ENCODE assay signal across 9 cellular contexts in the genomic region with DNA sequence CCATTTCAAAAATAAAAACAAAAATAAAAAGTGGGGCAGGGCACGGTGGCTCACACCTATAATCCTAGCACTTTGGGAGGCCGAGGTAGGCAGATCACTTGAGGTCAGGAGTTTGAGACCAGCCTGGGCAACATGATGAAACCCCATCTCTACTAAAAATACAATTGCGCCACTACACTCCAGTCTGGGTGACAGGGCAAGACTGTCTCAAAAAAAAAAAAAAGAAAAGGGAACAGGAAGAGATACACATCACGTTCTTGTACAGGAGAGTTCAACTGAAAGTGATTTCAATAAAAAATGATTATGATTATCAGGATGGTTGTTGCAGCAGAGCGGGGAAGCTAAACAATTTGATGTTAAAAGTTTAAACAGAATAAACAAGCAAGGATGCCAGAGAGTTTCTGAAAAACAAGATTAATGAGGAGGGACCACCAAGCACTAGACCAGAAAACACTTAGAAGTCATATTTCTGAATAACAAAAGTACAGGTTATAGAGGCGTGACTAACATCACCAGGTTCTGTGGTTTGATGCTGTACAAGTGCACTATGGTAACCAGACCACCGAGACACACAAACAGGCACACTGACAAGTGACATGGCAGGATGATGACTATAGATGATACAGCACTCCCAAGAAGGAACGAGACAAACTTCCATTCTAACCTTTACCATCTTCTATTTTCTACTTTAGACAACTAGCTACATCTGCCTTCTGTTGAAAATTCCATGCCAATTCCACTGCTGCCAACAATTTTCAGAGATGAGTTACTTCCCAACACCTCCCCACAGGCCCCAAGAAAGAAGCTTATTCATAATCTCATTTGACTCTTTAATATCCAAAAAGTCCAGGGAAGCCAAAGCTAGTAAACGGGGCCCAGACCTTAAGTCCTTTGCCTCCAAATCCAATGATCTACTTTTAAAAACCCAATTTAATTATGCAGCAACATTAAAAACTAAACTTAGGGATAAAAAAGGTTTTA. TPM values are rescaled to one million over a fixed set of nuclear protein-coding genes. Genes with fewer than 3 reads are reported as not detected.
DNase-seq lines count a peak whose midpoint lies in the region; ATAC-seq, FAIRE-seq and TF ChIP-seq lines count a peak whose summit lies in the region.
"Had no signal": no experiment of that assay in that cellular context is flagged by ENCODE, and none has a peak within 500 bp of the region (broad histone marks: within the 10 kb centered on the region; RNA-seq: fewer than 3 reads in every experiment).

No MANE protein-coding gene starts in this region.

- DNase-seq in stimulated activated CD4-positive, alpha-beta T cell treated with anti-CD3 and anti-CD28 coated beads, Interleukin-1b, Interleukin-23, amount 100 ng/mL, for 48 hours, result peak; percentile 50
- no peak for DNase-seq in stimulated activated CD4-positive, alpha-beta T cell treated with anti-CD3 and anti-CD28 coated beads, Interleukin-12 subunit alpha, Interleukin-12 subunit beta, amount 100 ng/mL, for 4 hours
- no peak for DNase-seq in T-helper 17 cell
- peak; percentile 66 for DNase-seq in fibroblast of peridontal ligament (ENCODE audit: extremely low read depth)
- DNase-seq in upper lobe of left lung, result no peak
- DNase-seq in HTR-8/SVneo (ENCODE audit: insufficient read length, low spot score), result no peak
- DNase-seq in endothelial cell (ENCODE audit: low spot score), result no peak

- H3K4me3 Mint-ChIP-seq in T-helper 17 cell (peak overlapping the region; percentile 28), endothelial cell (ENCODE audit: unreplicated experiment) (no peak overlapping the region)

- FAIRE-seq in HTR-8/SVneo (lab: Jason Lieb, UNC), result no peak
- FAIRE-seq: D721Med had no signal

- H3K27ac Mint-ChIP-seq in T-helper 17 cell, result peak overlapping the region; percentile 95
- H3K27ac Mint-ChIP-seq in endothelial cell (ENCODE audit: unreplicated experiment), result no peak overlapping the region

- peaks cover 49 to 99% (median 83%) of the 10 kb centered on the region in 4 donors for H3K36me3 ChIP-seq in upper lobe of left lung

- H3K27ac ChIP-seq in upper lobe of left lung, result peak overlapping the region in 3 of 4 donors; percentile 1 to 58 (median 3)

- peak; percentile 93 for ATAC-seq in T-helper 17 cell
- peak in 1 of 2 donors; percentile 55 for ATAC-seq in upper lobe of left lung (ENCODE audit: low FRiP score in 2 of 2)
- no peak for ATAC-seq in HG02938 (IDR thresholded peaks at IDR 0.05; ENCODE audit: unreplicated experiment)

- peaks cover 4% of the 10 kb centered on the region for H3K36me3 Mint-ChIP-seq in T-helper 17 cell (ENCODE audit: low read depth)
- peaks cover 26% of the 10 kb centered on the region for H3K36me3 Mint-ChIP-seq in endothelial cell (ENCODE audit: low read depth, unreplicated experiment)

- no peak overlapping the region for H3K4me3 ChIP-seq in upper lobe of left lung

- TF ChIP-seq EP300 in upper lobe of left lung (IDR thresholded peaks at IDR 0.05), result no peak

- no peaks in the 10 kb centered on the region for H3K9me3 ChIP-seq in T-helper 17 cell (ENCODE audit: control insufficient read depth, low read length, poor library complexity, severe bottlenecking)
- H3K9me3 ChIP-seq in upper lobe of left lung, result no peaks in the 10 kb centered on the region

- no peaks in the 10 kb centered on the region for H3K27me3 ChIP-seq in upper lobe of left lung

- H3K4me1 ChIP-seq in upper lobe of left lung, result peaks cover 0 to 6% (median 5%) of the 10 kb centered on the region in 4 donors

- TF ChIP-seq CTCF in upper lobe of left lung (IDR thresholded peaks at IDR 0.05) (no peak), endothelial cell (IDR thresholded peaks at IDR 0.05; ENCODE audit: unreplicated experiment) (no peak)

- WGBS in upper lobe of left lung, 2 donors, result 65 to 68% methylated on average over 9 of the region's 9 CpGs

- TF ChIP-seq POLR2A in upper lobe of left lung (IDR thresholded peaks at IDR 0.05), result no peak

- no peaks in the 10 kb centered on the region for H3K9me3 Mint-ChIP-seq in endothelial cell (ENCODE audit: unreplicated experiment)

- H3K27me3 Mint-ChIP-seq in T-helper 17 cell, result no peaks in the 10 kb centered on the region
- H3K27me3 Mint-ChIP-seq in endothelial cell (ENCODE audit: unreplicated experiment), result no peaks in the 10 kb centered on the region

- H3K4me1 Mint-ChIP-seq in T-helper 17 cell, result peaks cover 24% of the 10 kb centered on the region
- no peaks in the 10 kb centered on the region for H3K4me1 Mint-ChIP-seq in endothelial cell (ENCODE audit: unreplicated experiment)

RNA-seq across cellular contexts. Expression of a gene that starts 11.8 kb away (rescaled TPM):
- 10 to 100 TPM; 73.8 to 74.9 TPM for total RNA-seq in T-helper 17 cell
- total RNA-seq in upper lobe of left lung, result 10 to 100 TPM; 15.7 to 51.2 (median 41.0) TPM
- 56.5 TPM for total RNA-seq in endothelial cell (ENCODE audit: unreplicated experiment)

Comparison
In these comparisons a context has a peak if more than half of its experiments do, and no peak if none do; other contexts are left out.
1. DNase-seq: peak in stimulated activated CD4-positive, alpha-beta T cell treated with anti-CD3 and anti-CD28 coated beads, Interleukin-1b, Interleukin-23, amount 100 ng/mL, for 48 hours (single experiment) and fibroblast of peridontal ligament (single experiment); none in stimulated activated CD4-positive, alpha-beta T cell treated with anti-CD3 and anti-CD28 coated beads, Interleukin-12 subunit alpha, Interleukin-12 subunit beta, amount 100 ng/mL, for 4 hours (single experiment), T-helper 17 cell (0 of 3), upper lobe of left lung (0 of 2), HTR-8/SVneo (single experiment) and endothelial cell (single experiment).